In the genomic region with DNA sequence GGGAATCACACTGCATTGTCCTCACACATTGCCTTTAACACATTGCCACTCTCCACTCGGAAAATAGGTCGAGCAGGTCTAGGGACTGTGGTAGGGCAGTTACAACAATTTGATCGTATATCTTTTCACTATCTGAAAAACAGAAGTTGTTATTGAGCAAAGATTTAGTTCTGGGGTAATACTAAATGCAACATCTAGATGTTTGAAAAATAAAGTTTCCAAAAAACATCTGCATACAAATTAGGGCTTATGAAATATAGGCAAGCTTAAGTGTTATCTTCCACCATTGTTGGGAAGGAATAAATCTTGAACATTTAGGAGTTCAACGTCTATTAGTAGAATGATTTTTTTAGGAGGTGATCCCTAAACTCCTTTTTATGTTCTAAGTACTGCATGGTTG, we compare ENCODE assay signal across 1 cellular context.
TF ChIP-seq lines count a peak whose summit lies in the region.

No MANE protein-coding gene starts in this region.

TF ChIP-seq in GM23338, 12 proteins besides CTCF, POLR2A, EP300 and RAD21 (continued from another document):
- no peak for TF ChIP-seq STAT1 (IDR thresholded peaks at IDR 0.05; ENCODE audit: unreplicated experiment)
- TF ChIP-seq ZNF114 (CRISPR knock-in tag; IDR thresholded peaks at IDR 0.05) = no peak
